Comparison of ENCODE assay signal across 9 cellular contexts in genomic region chr19:7870571-7871279, GRCh38. TPM values are rescaled to one million over a fixed set of nuclear protein-coding genes. Genes with fewer than 3 reads are reported as not detected.
DNase-seq lines count a peak whose midpoint lies in the region; ATAC-seq, FAIRE-seq and TF ChIP-seq lines count a peak whose summit lies in the region.
"Had no signal": no experiment of that assay in that cellular context is flagged by ENCODE, and none has a peak within 500 bp of the region (broad histone marks: within the 10 kb centered on the region; RNA-seq: fewer than 3 reads in every experiment).

No MANE protein-coding gene starts in this region.

- no peaks in the 10 kb centered on the region for H3K9me3 ChIP-seq in cardiac muscle cell (ENCODE audit: low read depth)
- H3K9me3 ChIP-seq: gastrocnemius medialis had no signal

- H3K36me3 Mint-ChIP-seq in activated T-cell treated with anti-CD3 and anti-CD28 coated beads, Interleukin-2, amount 50 U/mL, for 4 hours (ENCODE audit: insufficient read depth): no peaks in the 10 kb centered on the region

- peaks cover 6% of the 10 kb centered on the region for H3K4me1 ChIP-seq in cardiac muscle cell (ENCODE audit: low read depth)

- H3K9me3 Mint-ChIP-seq in activated T-cell treated with anti-CD3 and anti-CD28 coated beads, Interleukin-2, amount 50 U/mL, for 4 hours: no peaks in the 10 kb centered on the region

- no peak overlapping the region for H3K4me3 ChIP-seq in cardiac muscle cell

- DNase-seq in A172 (ENCODE audit: low spot score) (peak; percentile 79), GM12891 (ENCODE audit: insufficient read length, low spot score) (no peak), NOMO-1 (lab: John Stamatoyannopoulos, UW; ENCODE audit: unreplicated experiment in 2 of 2) (peak; percentile 59 to 78), cardiac muscle cell (ENCODE audit: low read depth in 1 of 2, low spot score in 1 of 2) (peak; percentile 22 to 91)
- no peak for DNase-seq in activated T-cell treated with anti-CD3 and anti-CD28 coated beads, Interleukin-2, amount 50 U/mL, for 4 hours
- peak; percentile 10 for DNase-seq in stimulated activated CD8-positive, alpha-beta memory T cell treated with anti-CD3 and anti-CD28 coated beads, Interleukin-7, amount 100 ng/mL, for 24 hours (ENCODE audit: low read depth)

- H3K36me3 ChIP-seq in cardiac muscle cell: no peaks in the 10 kb centered on the region
- H3K36me3 ChIP-seq: gastrocnemius medialis had no signal

- no peak for TF ChIP-seq CTCF in cardiac muscle cell (IDR thresholded peaks at IDR 0.05; ENCODE audit: low read depth, low read length)

- TF ChIP-seq POLR2A in GM12891 (IDR thresholded peaks at IDR 0.05; ENCODE audit: low read depth, low read length): no peak

- peaks cover 22% of the 10 kb centered on the region for H3K4me1 Mint-ChIP-seq in activated T-cell treated with anti-CD3 and anti-CD28 coated beads, Interleukin-2, amount 50 U/mL, for 4 hours (ENCODE audit: low read depth)

- H3K27me3 ChIP-seq in cardiac muscle cell: peaks cover 24% of the 10 kb centered on the region

- FAIRE-seq in GM12891 (lab: Jason Lieb, UNC): peak; percentile 71

- no peak for ATAC-seq in activated T-cell treated with anti-CD3 and anti-CD28 coated beads, Interleukin-2, amount 50 U/mL, for 4 hours
- ATAC-seq in HG03342 (IDR thresholded peaks at IDR 0.05; ENCODE audit: unreplicated experiment): no peak
- ATAC-seq in HG03378 (IDR thresholded peaks at IDR 0.05; ENCODE audit: unreplicated experiment): no peak

- H3K4me3 Mint-ChIP-seq in activated T-cell treated with anti-CD3 and anti-CD28 coated beads, Interleukin-2, amount 50 U/mL, for 4 hours: peak overlapping the region; percentile 47

- peak overlapping the region; percentile 85 for H3K27ac ChIP-seq in cardiac muscle cell
- H3K27ac ChIP-seq: gastrocnemius medialis had no signal

- H3K27me3 Mint-ChIP-seq in activated T-cell treated with anti-CD3 and anti-CD28 coated beads, Interleukin-2, amount 50 U/mL, for 4 hours (ENCODE audit: low read depth): peaks cover 25% of the 10 kb centered on the region

TF ChIP-seq in GM12891, 5 proteins besides CTCF, POLR2A, EP300 and RAD21:
- TF ChIP-seq POLR2AphosphoS5 (IDR thresholded peaks at IDR 0.05; ENCODE audit: low read depth, low read length) (no peak), POU2F2 (IDR thresholded peaks at IDR 0.05; ENCODE audit: low read depth, low read length) (no peak), PAX5 (IDR thresholded peaks at IDR 0.05; ENCODE audit: insufficient read depth, low read length, severe bottlenecking) (no peak), SPI1 (IDR thresholded peaks at IDR 0.05; ENCODE audit: low read depth, low read length) (no peak), TAF1 (IDR thresholded peaks at IDR 0.05; ENCODE audit: low read depth, low read length) (no peak)

RNA-seq across cellular contexts. Expression of gene PRR36, which starts 3.5 kb away (rescaled TPM):
- 1.0 and 1.2 TPM in 2 replicates for total RNA-seq in A172 (2014; rRNA removed; shearing (Covaris generic))
- 0.10 TPM for polyA plus RNA-seq in GM12891 (2012; ENCODE audit: low read depth, missing spikeins)
- total RNA-seq in activated T-cell treated with anti-CD3 and anti-CD28 coated beads, Interleukin-2, amount 50 U/mL, for 4 hours: under 1 TPM in 2 of 3 donors, not detected in 1; 0.05 to 0.08 TPM
- total RNA-seq in cardiac muscle cell: 2.0 and 6.1 TPM in 2 replicates
- 6.2 and 10.3 TPM in 2 replicates for polyA plus RNA-seq in cardiac muscle cell
- total RNA-seq: gastrocnemius medialis had no signal

RNA-seq across cellular contexts. Expression of gene LRRC8E, which starts 17.6 kb away (rescaled TPM):
- 30.8 and 33.7 TPM in 2 replicates for total RNA-seq in A172 (2014; rRNA removed; shearing (Covaris generic))
- 0.06 TPM for polyA plus RNA-seq in GM12891 (2012; ENCODE audit: low read depth, missing spikeins)
- total RNA-seq in activated T-cell treated with anti-CD3 and anti-CD28 coated beads, Interleukin-2, amount 50 U/mL, for 4 hours: under 1 TPM in 1 of 3 donors, not detected in 2; 0.05 TPM
- total RNA-seq in cardiac muscle cell: 2.4 and 3.5 TPM in 2 replicates
- 1.3 TPM in 1 of 2 replicates, not detected in the other for polyA plus RNA-seq in cardiac muscle cell

RNA-seq across cellular contexts. Expression of gene MAP2K7, which starts 33.0 kb away (rescaled TPM):
- 7.1 and 12.7 TPM in 2 replicates for total RNA-seq in A172 (2014; rRNA removed; shearing (Covaris generic))
- 18.3 TPM for polyA plus RNA-seq in GM12891 (2012; ENCODE audit: low read depth, missing spikeins)
- 10 to 100 TPM; 40.4 to 44.0 (median 43.3) TPM for total RNA-seq in activated T-cell treated with anti-CD3 and anti-CD28 coated beads, Interleukin-2, amount 50 U/mL, for 4 hours
- 23.5 and 24.1 TPM in 2 replicates for total RNA-seq in cardiac muscle cell
- polyA plus RNA-seq in cardiac muscle cell: 12.4 and 18.6 TPM in 2 replicates

RNA-seq across cellular contexts. Expression of gene EVI5L, which starts 40.7 kb away (rescaled TPM):
- total RNA-seq in A172 (2014; rRNA removed; shearing (Covaris generic)): 20.2 and 21.1 TPM in 2 replicates
- polyA plus RNA-seq in GM12891 (2012; ENCODE audit: low read depth, missing spikeins): 7.7 TPM
- 1 to 10 TPM; 6.6 to 7.5 (median 7.1) TPM for total RNA-seq in activated T-cell treated with anti-CD3 and anti-CD28 coated beads, Interleukin-2, amount 50 U/mL, for 4 hours
- total RNA-seq in cardiac muscle cell: 41.9 and 48.6 TPM in 2 replicates
- 28.7 and 29.1 TPM in 2 replicates for polyA plus RNA-seq in cardiac muscle cell

RNA-seq across cellular contexts. Expression of gene TGFBR3L, which starts 43.9 kb away (rescaled TPM):
- 0.34 TPM in 1 of 2 replicates, not detected in the other for total RNA-seq in A172 (2014; rRNA removed; shearing (Covaris generic))
- 0.36 TPM for polyA plus RNA-seq in GM12891 (2012; ENCODE audit: low read depth, missing spikeins)
- total RNA-seq in activated T-cell treated with anti-CD3 and anti-CD28 coated beads, Interleukin-2, amount 50 U/mL, for 4 hours: 1 to 10 TPM in 2 of 3 donors, under 1 TPM in 1; 0.74 to 2.4 (median 1.4) TPM
- 0.46 and 3.2 TPM in 2 replicates for total RNA-seq in cardiac muscle cell
- 2.6 and 11.8 TPM in 2 replicates for polyA plus RNA-seq in cardiac muscle cell

Comparison
In these comparisons a context has a peak if more than half of its experiments do, and no peak if none do; other contexts are left out.
1. DNase-seq: peak in A172 (single experiment), NOMO-1 (2 of 2), cardiac muscle cell (2 of 2) and stimulated activated CD8-positive, alpha-beta memory T cell treated with anti-CD3 and anti-CD28 coated beads, Interleukin-7, amount 100 ng/mL, for 24 hours (single experiment); none in GM12891 (single experiment) and activated T-cell treated with anti-CD3 and anti-CD28 coated beads, Interleukin-2, amount 50 U/mL, for 4 hours (single experiment).